ENCODE assay signal across 17 cellular contexts in genomic region chr19:2811735-2812413, GRCh38. TPM values are rescaled to one million over a fixed set of nuclear protein-coding genes. Genes with fewer than 3 reads are reported as not detected.
A peak's percentile ranks its signal among the peaks of the same experiment; 100 is the strongest.
DNase-seq lines count a peak whose midpoint lies in the region; ATAC-seq, FAIRE-seq and TF ChIP-seq lines count a peak whose summit lies in the region.
"Had no signal": no experiment of that assay in that cellular context is flagged by ENCODE, and none has a peak within 500 bp of the region (broad histone marks: within the 10 kb centered on the region; RNA-seq: fewer than 3 reads in every experiment).

No MANE protein-coding gene starts in this region.

- H3K27ac ChIP-seq in colonic mucosa (peak overlapping the region; percentile 55), small intestine (ENCODE audit: low read depth in 1 of 2, low read length in 1 of 2) (peak overlapping the region; percentile 77 to 99)

- DNase-seq in GM19238 (ENCODE audit: insufficient read length, low spot score) = peak; percentile 5
- DNase-seq in colonic mucosa = peak; percentile 72
- DNase-seq in mucosa of descending colon = peak; percentile 63 to 81 (median 79)
- peak; percentile 91 for DNase-seq in small intestine
- DNase-seq in left ventricle myocardium superior = no peak
- no peak for DNase-seq in NK-92 treated with Interleukin-12 subunit alpha and Interleukin-12 subunit beta, amount 100 ng/mL, for 24 hours (lab: John Stamatoyannopoulos, UW)
- DNase-seq: AML-193; Calu3; CD4-positive, alpha-beta T cell; NCI-H1417; NCI-H1930; NCI-H2171; NCI-H524; SHP77 treated with DMSO at 0.1 percent for 48 hours had no signal

- H3K9me3 ChIP-seq in colonic mucosa (no peaks in the 10 kb centered on the region), mucosa of descending colon (no peaks in the 10 kb centered on the region), small intestine (ENCODE audit: control insufficient read depth, low read depth) (no peaks in the 10 kb centered on the region)

- no peaks in the 10 kb centered on the region for H3K4me1 ChIP-seq in colonic mucosa
- peaks cover 17% of the 10 kb centered on the region for H3K4me1 ChIP-seq in mucosa of descending colon (ENCODE audit: low read depth)
- peaks cover 2 to 5% of the 10 kb centered on the region in 2 donors for H3K4me1 ChIP-seq in small intestine (ENCODE audit: control insufficient read depth in 2 of 2, insufficient read depth in 1 of 2, low read depth in 1 of 2, low read length in 1 of 2)

- H3K4me3 ChIP-seq in colonic mucosa (no peak overlapping the region), mucosa of descending colon (no peak overlapping the region), small intestine (ENCODE audit: low read depth in 1 of 2, low read length in 2 of 2) (peak overlapping the region in 1 of 2 donors; percentile 46)

- H3K36me3 ChIP-seq in colonic mucosa (peaks cover 5% of the 10 kb centered on the region), mucosa of descending colon (ENCODE audit: low read depth) (no peaks in the 10 kb centered on the region), small intestine (ENCODE audit: control insufficient read depth in 2 of 2, insufficient read depth in 2 of 2, low read length in 2 of 2) (peaks cover 5 to 9% of the 10 kb centered on the region in 2 donors)

- H3K27me3 ChIP-seq in colonic mucosa = no peaks in the 10 kb centered on the region
- no peaks in the 10 kb centered on the region for H3K27me3 ChIP-seq in small intestine (ENCODE audit: control insufficient read depth in 2 of 2, insufficient read depth in 2 of 2, low read length in 2 of 2)

- no peak for FAIRE-seq in small intestine (lab: Jason Lieb, UNC)

- ATAC-seq in mucosa of descending colon (peak; percentile 93), left ventricle myocardium superior (no peak), GM18519 (IDR thresholded peaks at IDR 0.05; ENCODE audit: low FRiP score, unreplicated experiment) (no peak), HG03439 (IDR thresholded peaks at IDR 0.05; ENCODE audit: unreplicated experiment) (no peak)

- peak overlapping the region; percentile 30 to 70 for H3K9ac ChIP-seq in colonic mucosa (ENCODE audit: low read depth in 2 of 2, low read length in 2 of 2)

- intact Hi-C loops in colonic mucosa (cut with DNase I) (no loop called here), mucosa of descending colon (cut with DNase I, micrococcal nuclease) (no loop called here), left ventricle myocardium superior (cut with micrococcal nuclease) (no loop called here)

- 31 to 77% (median 55%) methylated on average over 33 to 34 of the region's 34 CpGs for WGBS in small intestine, 3 donors

- TF ChIP-seq CTCF in colonic mucosa (IDR thresholded peaks at IDR 0.05) = no peak
- TF ChIP-seq CTCF in mucosa of descending colon (IDR thresholded peaks at IDR 0.05) = no peak

RNA-seq across cellular contexts. Expression of gene ZNF554, which starts 7.8 kb away (rescaled TPM):
- total RNA-seq in colonic mucosa (1 to 10 TPM; 3.0 to 5.1 TPM), mucosa of descending colon (1 to 10 TPM; 3.0 to 4.7 (median 3.9) TPM), left ventricle myocardium superior (4.7 TPM)
- 1 to 10 TPM; 2.0 to 6.7 (median 3.2) TPM for polyA plus RNA-seq in small intestine

RNA-seq across cellular contexts. Expression of gene THOP1, which starts 26.6 kb away (rescaled TPM):
- total RNA-seq in colonic mucosa (100 to 1,000 TPM in 1 of 2 donors, 10 to 100 TPM in 1; 45.5 to 139 TPM), mucosa of descending colon (10 to 100 TPM; 38.5 to 53.1 (median 46.6) TPM), left ventricle myocardium superior (59.2 TPM)
- polyA plus RNA-seq in small intestine = 10 to 100 TPM; 77.5 to 86.3 (median 78.6) TPM

RNA-seq across cellular contexts. Expression of gene SGTA, which starts 28.8 kb away (rescaled TPM):
- total RNA-seq in colonic mucosa (10 to 100 TPM; 46.5 to 80.6 TPM), mucosa of descending colon (10 to 100 TPM; 37.7 to 52.7 (median 48.9) TPM), left ventricle myocardium superior (68.7 TPM)
- 10 to 100 TPM; 62.6 to 79.5 (median 76.7) TPM for polyA plus RNA-seq in small intestine

RNA-seq across cellular contexts. Expression of gene ZNF555, which starts 29.4 kb away (rescaled TPM):
- 1 to 10 TPM; 3.2 to 5.5 TPM for total RNA-seq in colonic mucosa
- 1 to 10 TPM; 3.0 to 8.4 (median 4.8) TPM for total RNA-seq in mucosa of descending colon
- 1 to 10 TPM; 1.5 to 2.2 (median 1.6) TPM for polyA plus RNA-seq in small intestine
- total RNA-seq in left ventricle myocardium superior = 9.6 TPM

RNA-seq across cellular contexts. Expression of gene ZNF556, which starts 55.3 kb away (rescaled TPM):
- total RNA-seq in colonic mucosa (under 1 TPM in 1 of 2 donors, not detected in 1; 0.22 TPM), mucosa of descending colon (under 1 TPM in 1 of 3 donors, not detected in 2; 0.29 TPM), left ventricle myocardium superior (not detected)
- under 1 TPM in 1 of 3 donors, not detected in 2; 0.03 TPM for polyA plus RNA-seq in small intestine
- total RNA-seq: Calu3; CD4-positive, alpha-beta T cell; H4 had no signal

Comparison
In these comparisons a context has a peak if more than half of its experiments do, and no peak if none do; other contexts are left out.
1. DNase-seq: peak in GM19238 (single experiment), colonic mucosa (single experiment), mucosa of descending colon (3 of 3) and small intestine (single experiment); none in left ventricle myocardium superior (single experiment) and NK-92 treated with Interleukin-12 subunit alpha and Interleukin-12 subunit beta, amount 100 ng/mL, for 24 hours (single experiment).